17 cellular contexts compared by ENCODE assay signal in genomic region chr2:115412501-115412900, GRCh38.
"Had no signal": no experiment of that assay in that cellular context is flagged by ENCODE, and none has a peak within 500 bp of the region (broad histone marks: within the 10 kb centered on the region; RNA-seq: fewer than 3 reads in every experiment).

No MANE protein-coding gene starts in this region.

- H3K4me3 ChIP-seq: colonic mucosa, gastroesophageal sphincter, left lung, lower lobe of right lung, pancreas, suprapubic skin, thyroid gland had no signal

- DNase-seq: colonic mucosa; effector CD4-positive, alpha-beta T cell; endodermal cell; glutamatergic neuron; left lung; lower lobe of right lung; mesendoderm; naive B cell; occipital lobe; pancreas; right cardiac atrium; small intestine; stimulated activated CD4-positive, alpha-beta T cell treated with anti-CD3 and anti-CD28 coated beads, Interleukin-2, amount 100 ng/mL, for 48 hours; stimulated activated naive CD8-positive, alpha-beta T cell treated with anti-CD3 and anti-CD28 coated beads, Interleukin-15, Interleukin-2, amounts not matched to agents 100 U/mL and 50 U/mL, for 24 hours; thyroid gland had no signal

- H3K27ac ChIP-seq: colonic mucosa, gastroesophageal sphincter, left lung, lower lobe of right lung, pancreas, suprapubic skin, thyroid gland had no signal

- H3K4me1 ChIP-seq: colonic mucosa, gastroesophageal sphincter, left lung, lower lobe of right lung, suprapubic skin, thyroid gland had no signal

- H3K9me3 ChIP-seq: colonic mucosa, gastroesophageal sphincter, lower lobe of right lung, pancreas, suprapubic skin, thyroid gland had no signal

- ATAC-seq: gastroesophageal sphincter; left lung; lower lobe of right lung; right cardiac atrium; stimulated activated naive CD8-positive, alpha-beta T cell treated with anti-CD3 and anti-CD28 coated beads, Interleukin-15, Interleukin-2, amounts not matched to agents 100 U/mL and 50 U/mL, for 24 hours had no signal

- H3K27me3 ChIP-seq: colonic mucosa, gastroesophageal sphincter, left lung, pancreas, suprapubic skin, thyroid gland had no signal

- H3K36me3 ChIP-seq: colonic mucosa, gastroesophageal sphincter, left lung, lower lobe of right lung, pancreas, suprapubic skin, thyroid gland had no signal
